ENCODE assay signal across 23 cellular contexts in the genomic region with DNA sequence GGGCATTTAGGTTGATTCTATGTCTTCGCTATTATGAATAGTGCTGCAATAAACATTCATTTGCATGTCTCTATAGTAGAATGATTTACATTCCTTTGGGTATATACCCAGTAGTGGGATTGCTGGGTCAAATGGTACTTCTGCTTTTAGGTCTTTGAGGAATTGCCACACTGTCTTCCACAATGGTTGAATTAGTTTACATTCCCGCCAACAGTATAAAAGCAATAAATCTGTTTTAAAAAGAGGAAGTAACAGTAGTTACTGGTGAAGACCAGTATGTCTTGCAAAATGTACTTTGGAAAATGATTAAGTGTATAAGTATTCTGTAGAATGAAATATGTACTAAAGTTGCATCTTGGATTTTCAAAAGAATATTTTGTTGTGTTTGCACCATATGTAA.
"Had no signal": no experiment of that assay in that cellular context is flagged by ENCODE, and none has a peak within 500 bp of the region (broad histone marks: within the 10 kb centered on the region; RNA-seq: fewer than 3 reads in every experiment).

No MANE protein-coding gene starts in this region.

- H3K4me2 ChIP-seq: neural progenitor cell had no signal

- H3K27ac ChIP-seq: foreskin keratinocyte, neural progenitor cell, ovary, stomach, thoracic aorta, transverse colon had no signal

- H3K9ac ChIP-seq: neural progenitor cell had no signal

- H3K9me3 ChIP-seq: ovary, stomach, thoracic aorta, transverse colon had no signal

- H3K4me1 ChIP-seq: foreskin keratinocyte, neural progenitor cell, stomach, transverse colon had no signal

- FAIRE-seq: endothelial cell of umbilical vein had no signal

- H2AFZ ChIP-seq: neural progenitor cell had no signal

- H3K36me3 ChIP-seq: neural progenitor cell, ovary, stomach, thoracic aorta, transverse colon had no signal

- DNase-seq: effector CD4-positive, alpha-beta T cell; endodermal cell; erythroblast; foreskin keratinocyte; hippocampal formation; left colon; left ventricle myocardium superior; mesenchymal stem cell; midbrain; nucleus accumbens; ovary; right cardiac atrium; small intestine; stimulated activated CD4-positive, alpha-beta T cell treated with anti-CD3 and anti-CD28 coated beads, Interleukin-12 subunit alpha, Interleukin-12 subunit beta, amount 100 ng/mL, for 4 hours; stimulated activated naive CD4-positive, alpha-beta T cell; stomach; substantia nigra; transverse colon had no signal

- ATAC-seq: foreskin keratinocyte; left colon; left ventricle myocardium superior; natural killer cell treated with Interleukin-12 subunit alpha and Interleukin-12 subunit beta and Interleukin-15 and Interleukin-18, amount 100 ng/mL, for 72 hours; right cardiac atrium had no signal

- H3K4me3 ChIP-seq: lung, neural progenitor cell, ovary, stomach, thoracic aorta, transverse colon had no signal

- H3K27me3 ChIP-seq: foreskin keratinocyte, neural progenitor cell, ovary, stomach, transverse colon had no signal
